Comparison of ENCODE assay signal across 2 cellular contexts in the genomic region with DNA sequence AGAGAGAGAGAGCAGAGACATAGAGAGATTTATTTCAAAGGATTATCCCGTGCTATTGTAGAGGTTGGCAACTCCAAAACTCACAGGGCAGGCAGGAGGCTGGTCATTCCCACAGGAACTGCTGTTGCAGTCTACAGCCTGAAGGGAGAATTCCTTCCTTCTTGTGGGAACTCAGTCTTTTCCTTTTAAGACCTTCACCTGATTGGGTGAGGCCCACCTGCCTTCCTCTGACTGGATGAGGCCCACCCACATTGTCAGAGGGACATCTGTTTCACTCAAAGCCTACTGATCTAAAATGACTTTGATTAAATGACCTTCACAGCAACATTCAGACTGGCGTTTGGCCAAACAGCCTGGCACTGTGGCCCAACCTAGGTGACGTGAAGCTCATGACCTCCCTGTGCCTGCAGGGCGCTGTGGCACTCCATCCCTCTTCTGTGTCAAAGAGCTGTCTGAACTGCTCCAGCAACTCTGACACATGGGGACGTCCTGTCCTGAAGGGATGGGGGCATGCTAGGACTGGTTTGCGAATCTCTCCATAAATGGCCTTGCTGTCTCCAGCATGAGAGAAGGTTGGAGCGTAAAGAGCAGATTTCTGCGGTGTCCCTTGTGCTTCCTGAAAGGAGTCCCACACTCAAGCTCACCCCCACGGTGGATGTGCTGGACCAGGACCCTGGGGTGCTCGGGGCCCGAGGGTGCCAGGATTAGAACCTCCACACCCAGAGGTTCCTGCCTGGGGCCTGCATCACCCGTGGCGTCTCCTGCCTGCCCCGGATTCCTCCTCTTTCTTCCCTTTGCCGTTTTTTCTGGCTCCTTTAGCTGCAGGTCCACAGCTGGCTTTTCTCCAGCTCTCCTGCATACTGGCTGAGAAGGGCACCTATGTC.
TF ChIP-seq lines count a peak whose summit lies in the region.

No MANE protein-coding gene starts in this region.

TF ChIP-seq in K562, 482 proteins besides CTCF, POLR2A, EP300 and RAD21:
- TF ChIP-seq FIP1L1 (IDR thresholded peaks at IDR 0.05; ENCODE audit: low read depth, low read length, poor library complexity, severe bottlenecking) (no peak), ZNF239 (CRISPR knock-in tag; IDR thresholded peaks at IDR 0.05) (no peak), BHLHE40 (IDR thresholded peaks at IDR 0.05; ENCODE audit: low read length) (no peak), ZNF134 (CRISPR knock-in tag; conservative IDR thresholded peaks at IDR 0.05) (peak; percentile 100), FOXM1 (IDR thresholded peaks at IDR 0.05; ENCODE audit: low read depth) (peak; percentile 93), FOXM1 (CRISPR knock-in tag; IDR thresholded peaks at IDR 0.05; ENCODE audit: low read depth) (no peak), MYNN (IDR thresholded peaks at IDR 0.05) (no peak), MYNN (CRISPR knock-in tag; IDR thresholded peaks at IDR 0.05) (no peak), KLF10 (CRISPR knock-in tag; IDR thresholded peaks at IDR 0.05) (no peak), NEUROD1 (IDR thresholded peaks at IDR 0.05; ENCODE audit: borderline replicate concordance, low read depth, low read length, partially characterized antibody) (no peak), NFE2L1 (tag; IDR thresholded peaks at IDR 0.05; ENCODE audit: borderline replicate concordance, low read depth) (no peak), PTBP1 (IDR thresholded peaks at IDR 0.05; ENCODE audit: low read depth, low read length) (0 out of 2 replicates have a peak, but pooled peaks have one; percentile 60), RBM25 (IDR thresholded peaks at IDR 0.05; ENCODE audit: low read depth, low read length, severe bottlenecking) (peak; percentile 88)
- TF ChIP-seq, protein P1, sequence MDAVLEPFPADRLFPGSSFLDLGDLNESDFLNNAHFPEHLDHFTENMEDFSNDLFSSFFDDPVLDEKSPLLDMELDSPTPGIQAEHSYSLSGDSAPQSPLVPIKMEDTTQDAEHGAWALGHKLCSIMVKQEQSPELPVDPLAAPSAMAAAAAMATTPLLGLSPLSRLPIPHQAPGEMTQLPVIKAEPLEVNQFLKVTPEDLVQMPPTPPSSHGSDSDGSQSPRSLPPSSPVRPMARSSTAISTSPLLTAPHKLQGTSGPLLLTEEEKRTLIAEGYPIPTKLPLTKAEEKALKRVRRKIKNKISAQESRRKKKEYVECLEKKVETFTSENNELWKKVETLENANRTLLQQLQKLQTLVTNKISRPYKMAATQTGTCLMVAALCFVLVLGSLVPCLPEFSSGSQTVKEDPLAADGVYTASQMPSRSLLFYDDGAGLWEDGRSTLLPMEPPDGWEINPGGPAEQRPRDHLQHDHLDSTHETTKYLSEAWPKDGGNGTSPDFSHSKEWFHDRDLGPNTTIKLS (IDR thresholded peaks at IDR 0.05; ENCODE audit: borderline replicate concordance, low read depth), result no peak

TF ChIP-seq in liver, 16 proteins besides CTCF, POLR2A, EP300 and RAD21:
- TF ChIP-seq SP1 (IDR thresholded peaks at IDR 0.05) (peak; percentile 33), RXRA (IDR thresholded peaks at IDR 0.05) (peak in 1 of 2 donors; percentile 48), NR2F2 (IDR thresholded peaks at IDR 0.05) (no peak), FOXA2 (IDR thresholded peaks at IDR 0.05) (no peak)
- TF ChIP-seq, protein P2, sequence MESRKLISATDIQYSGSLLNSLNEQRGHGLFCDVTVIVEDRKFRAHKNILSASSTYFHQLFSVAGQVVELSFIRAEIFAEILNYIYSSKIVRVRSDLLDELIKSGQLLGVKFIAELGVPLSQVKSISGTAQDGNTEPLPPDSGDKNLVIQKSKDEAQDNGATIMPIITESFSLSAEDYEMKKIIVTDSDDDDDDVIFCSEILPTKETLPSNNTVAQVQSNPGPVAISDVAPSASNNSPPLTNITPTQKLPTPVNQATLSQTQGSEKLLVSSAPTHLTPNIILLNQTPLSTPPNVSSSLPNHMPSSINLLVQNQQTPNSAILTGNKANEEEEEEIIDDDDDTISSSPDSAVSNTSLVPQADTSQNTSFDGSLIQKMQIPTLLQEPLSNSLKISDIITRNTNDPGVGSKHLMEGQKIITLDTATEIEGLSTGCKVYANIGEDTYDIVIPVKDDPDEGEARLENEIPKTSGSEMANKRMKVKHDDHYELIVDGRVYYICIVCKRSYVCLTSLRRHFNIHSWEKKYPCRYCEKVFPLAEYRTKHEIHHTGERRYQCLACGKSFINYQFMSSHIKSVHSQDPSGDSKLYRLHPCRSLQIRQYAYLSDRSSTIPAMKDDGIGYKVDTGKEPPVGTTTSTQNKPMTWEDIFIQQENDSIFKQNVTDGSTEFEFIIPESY (IDR thresholded peaks at IDR 0.05), result no peak
